ENCODE assay signal across 14 cellular contexts in genomic region chr3:112794622-112795172, GRCh38. TPM values are rescaled to one million over a fixed set of nuclear protein-coding genes. Genes with fewer than 3 reads are reported as not detected.
DNase-seq lines count a peak whose midpoint lies in the region; ATAC-seq and TF ChIP-seq lines count a peak whose summit lies in the region.
"Had no signal": no experiment of that assay in that cellular context is flagged by ENCODE, and none has a peak within 500 bp of the region (broad histone marks: within the 10 kb centered on the region; RNA-seq: fewer than 3 reads in every experiment).

No MANE protein-coding gene starts in this region.

- H3K79me2 ChIP-seq in trophoblast cell (ENCODE audit: control insufficient read depth, insufficient read depth, low read length, poor library complexity) = no peaks in the 10 kb centered on the region

- TF ChIP-seq CTCF in endothelial cell (IDR thresholded peaks at IDR 0.05; ENCODE audit: unreplicated experiment) (no peak), GM20000 (IDR thresholded peaks at IDR 0.05; ENCODE audit: extremely low read depth, missing control alignments) (no peak)

- H4K8ac ChIP-seq in trophoblast cell (ENCODE audit: low read depth, low read length) = no peak overlapping the region

- peak overlapping the region; percentile 32 for H3K27ac Mint-ChIP-seq in endothelial cell (ENCODE audit: unreplicated experiment)
- H3K27ac Mint-ChIP-seq: activated CD4-positive, alpha-beta T cell treated with anti-CD3 and anti-CD28 coated beads, Interleukin-2, amount 10 ng/mL, durations not matched to agents 24 days and 14 days had no signal

- no peak overlapping the region for H3K9ac ChIP-seq in trophoblast cell (ENCODE audit: low read length)

- H2BK120ac ChIP-seq in trophoblast cell (ENCODE audit: insufficient read depth, low read length, poor library complexity) = no peak overlapping the region

- no peaks in the 10 kb centered on the region for H3K27me3 Mint-ChIP-seq in endothelial cell (ENCODE audit: unreplicated experiment)
- H3K27me3 Mint-ChIP-seq: activated CD4-positive, alpha-beta T cell treated with anti-CD3 and anti-CD28 coated beads, Interleukin-2, amount 10 ng/mL, durations not matched to agents 24 days and 14 days had no signal

- H3K36me3 Mint-ChIP-seq in endothelial cell (ENCODE audit: low read depth, unreplicated experiment) = no peaks in the 10 kb centered on the region

- WGBS in trophoblast cell (ENCODE audit: extremely low coverage, insufficient coverage, insufficient read length) = no CpG with 5 or more reads among the region's 6 CpGs

- H3K79me1 ChIP-seq in trophoblast cell (ENCODE audit: low read length) = no peaks in the 10 kb centered on the region

- no peak overlapping the region for H4K91ac ChIP-seq in trophoblast cell (ENCODE audit: low read depth, low read length)

- no peak overlapping the region for H3K14ac ChIP-seq in trophoblast cell (ENCODE audit: low read length)

- no peak overlapping the region for H3K4ac ChIP-seq in trophoblast cell (ENCODE audit: low read depth, low read length)

- no peak overlapping the region for H2AFZ ChIP-seq in trophoblast cell (ENCODE audit: insufficient read depth, low read length, poor library complexity)

- H3K4me1 ChIP-seq in trophoblast cell (ENCODE audit: control insufficient read depth in 1 of 2, insufficient read depth in 2 of 2, low read length in 2 of 2) = peaks cover 2 to 11% of the 10 kb centered on the region in 2 experiments

- no peak overlapping the region for H2BK12ac ChIP-seq in trophoblast cell (ENCODE audit: low read length)

- no peak overlapping the region for H3K4me3 Mint-ChIP-seq in endothelial cell (ENCODE audit: unreplicated experiment)
- H3K4me3 Mint-ChIP-seq: activated CD4-positive, alpha-beta T cell treated with anti-CD3 and anti-CD28 coated beads, Interleukin-2, amount 10 ng/mL, durations not matched to agents 24 days and 14 days had no signal

- H3K18ac ChIP-seq in trophoblast cell (ENCODE audit: low read length) = no peak overlapping the region

- H3K23ac ChIP-seq in trophoblast cell (ENCODE audit: low read length) = no peak overlapping the region

- ATAC-seq in HG02623 (IDR thresholded peaks at IDR 0.05; ENCODE audit: unreplicated experiment) = no peak

- H3K36me3 ChIP-seq in trophoblast cell (ENCODE audit: control insufficient read depth in 1 of 2, insufficient read depth in 2 of 2, low read length in 2 of 2) = no peaks in the 10 kb centered on the region
- H3K36me3 ChIP-seq: uterus had no signal

- no peaks in the 10 kb centered on the region for H3K27me3 ChIP-seq in trophoblast cell (ENCODE audit: insufficient read depth, low read length)
- H3K27me3 ChIP-seq: uterus had no signal

- no peak overlapping the region for H2BK5ac ChIP-seq in trophoblast cell (ENCODE audit: low read depth, low read length, poor library complexity)

- no peak overlapping the region for H4K12ac ChIP-seq in trophoblast cell (ENCODE audit: low read depth, low read length)

- DNase-seq in DMS53 treated with DMSO at 0.1 percent for 48 hours (lab: John Stamatoyannopoulos, UW; ENCODE audit: unreplicated experiment) = peak; percentile 13
- DNase-seq in NOMO-1 (lab: John Stamatoyannopoulos, UW; ENCODE audit: unreplicated experiment in 2 of 2) = peak; percentile 50 to 70
- DNase-seq in endothelial cell (ENCODE audit: low spot score) = no peak
- no peak for DNase-seq in trophoblast cell
- no peak for DNase-seq in GM20000 (ENCODE audit: low spot score)
- no peak for DNase-seq in NCI-H2171 (lab: John Stamatoyannopoulos, UW)
- DNase-seq in activated naive CD4-positive, alpha-beta T cell treated with Interleukin-2 at 50 U/mL for 16 hours = no peak
- DNase-seq: activated CD4-positive, alpha-beta T cell treated with anti-CD3 and anti-CD28 coated beads, Interleukin-2, amount 10 ng/mL, durations not matched to agents 24 days and 14 days; activated naive CD4-positive, alpha-beta T cell treated with anti-CD3 and anti-CD28 coated beads, Interleukin-2, amount 50 U/mL, for 16 hours; mammary epithelial cell; SHP77; uterus had no signal

- H3K9me3 Mint-ChIP-seq in endothelial cell (ENCODE audit: unreplicated experiment) = no peaks in the 10 kb centered on the region

- H2AK5ac ChIP-seq in trophoblast cell (ENCODE audit: low read length) = no peak overlapping the region

- peak overlapping the region; percentile 17 for H3K27ac ChIP-seq in trophoblast cell (ENCODE audit: low read depth, low read length)

- no peaks in the 10 kb centered on the region for H3K9me3 ChIP-seq in trophoblast cell (ENCODE audit: insufficient read depth, low read depth, low read length)
- H3K9me3 ChIP-seq: uterus had no signal

- peaks cover 7% of the 10 kb centered on the region for H3K4me1 Mint-ChIP-seq in endothelial cell (ENCODE audit: unreplicated experiment)

- no peak overlapping the region for H3K4me2 ChIP-seq in trophoblast cell (ENCODE audit: low read length)

- no peak overlapping the region for H3K4me3 ChIP-seq in trophoblast cell (ENCODE audit: low read depth, low read length)
- H3K4me3 ChIP-seq: uterus had no signal

RNA-seq across cellular contexts. Expression of gene CD200R1L, which starts 52.0 kb away (rescaled TPM):
- total RNA-seq in endothelial cell (ENCODE audit: unreplicated experiment) = not detected
- not detected in 2 replicates for polyA plus RNA-seq in trophoblast cell (2013)
- total RNA-seq: activated CD4-positive, alpha-beta T cell treated with anti-CD3 and anti-CD28 coated beads, Interleukin-2, amount 10 ng/mL, durations not matched to agents 24 days and 14 days; HT-29; mammary epithelial cell; uterus had no signal
- polyA plus RNA-seq: mammary epithelial cell had no signal

Comparison
In these comparisons a context has a peak if more than half of its experiments do, and no peak if none do; other contexts are left out.
1. DNase-seq: peak in DMS53 treated with DMSO at 0.1 percent for 48 hours (single experiment) and NOMO-1 (2 of 2); none in endothelial cell (single experiment), trophoblast cell (0 of 2), GM20000 (single experiment), NCI-H2171 (single experiment) and activated naive CD4-positive, alpha-beta T cell treated with Interleukin-2 at 50 U/mL for 16 hours (single experiment).